In the genomic region with DNA sequence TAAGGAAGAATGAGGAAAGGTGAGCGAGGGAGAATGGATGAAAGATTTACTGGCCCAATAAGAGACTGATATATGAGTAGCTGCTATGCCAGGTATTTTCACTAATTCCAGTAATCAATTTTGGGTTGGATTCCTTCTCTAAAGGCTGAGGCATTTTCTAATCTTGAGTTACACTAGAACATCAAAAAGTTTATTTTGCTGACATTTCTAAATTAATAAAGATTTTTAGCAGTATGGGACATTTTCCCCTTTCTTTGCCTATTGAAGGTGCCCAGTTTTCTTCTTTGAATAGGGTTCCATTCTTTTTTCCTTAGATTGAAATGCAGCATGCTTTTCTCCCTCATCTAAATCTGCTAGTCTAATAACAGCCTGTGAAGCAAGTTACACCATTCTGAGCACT, we compare ENCODE assay signal across 26 cellular contexts. TPM values are rescaled to one million over a fixed set of nuclear protein-coding genes. Genes with fewer than 3 reads are reported as not detected.
DNase-seq lines count a peak whose midpoint lies in the region; ATAC-seq, FAIRE-seq and TF ChIP-seq lines count a peak whose summit lies in the region.
"Had no signal": no experiment of that assay in that cellular context is flagged by ENCODE, and none has a peak within 500 bp of the region (broad histone marks: within the 10 kb centered on the region; RNA-seq: fewer than 3 reads in every experiment).

No MANE protein-coding gene starts in this region.

- no peak for ATAC-seq in A549
- no peak for ATAC-seq in HG02623 (IDR thresholded peaks at IDR 0.05; ENCODE audit: unreplicated experiment)

- intact Hi-C loops in Calu3 (cut with micrococcal nuclease; ENCODE audit: unreplicated experiment): no loop called here

- no peaks in the 10 kb centered on the region for H3K9me3 Mint-ChIP-seq in Calu3 (ENCODE audit: low read depth, unreplicated experiment)
- H3K9me3 Mint-ChIP-seq in endothelial cell (ENCODE audit: unreplicated experiment): no peaks in the 10 kb centered on the region

- POLR2A ChIA-PET in A549 (lab: Yijun Ruan, JAX): no interaction called here

- H3K9me3 ChIP-seq in A549 (no peaks in the 10 kb centered on the region), SJSA1 (replicated peaks) (no peaks in the 10 kb centered on the region)
- H3K9me3 ChIP-seq: SK-N-SH had no signal

- peaks cover 27% of the 10 kb centered on the region for H3K4me1 Mint-ChIP-seq in Calu3 (ENCODE audit: low read depth, unreplicated experiment)
- H3K4me1 Mint-ChIP-seq in endothelial cell (ENCODE audit: unreplicated experiment): no peaks in the 10 kb centered on the region
- H3K4me1 Mint-ChIP-seq: B cell had no signal

- TF ChIP-seq CTCF in A549 (IDR thresholded peaks at IDR 0.05) (no peak), Calu3 (IDR thresholded peaks at IDR 0.05; ENCODE audit: unreplicated experiment) (no peak), endothelial cell (IDR thresholded peaks at IDR 0.05; ENCODE audit: unreplicated experiment) (no peak)

- H3K4me2 ChIP-seq in A549: peak overlapping the region; percentile 52
- H3K4me2 ChIP-seq: KMS-11, SK-N-SH had no signal

- H3K27me3 Mint-ChIP-seq in Calu3 (ENCODE audit: unreplicated experiment) (no peaks in the 10 kb centered on the region), endothelial cell (ENCODE audit: unreplicated experiment) (no peaks in the 10 kb centered on the region)
- H3K27me3 Mint-ChIP-seq: B cell; CD8-positive, alpha-beta memory T cell had no signal

- H3K4me3 Mint-ChIP-seq in Calu3 (ENCODE audit: low read depth, unreplicated experiment) (no peak overlapping the region), endothelial cell (ENCODE audit: unreplicated experiment) (no peak overlapping the region)
- H3K4me3 Mint-ChIP-seq: B cell; CD8-positive, alpha-beta memory T cell had no signal

- peaks cover 57% of the 10 kb centered on the region for H3K4me1 ChIP-seq in A549
- H3K4me1 ChIP-seq in SJSA1 (replicated peaks): peaks cover 36% of the 10 kb centered on the region

- H3K4me3 ChIP-seq in A549 (no peak overlapping the region), SJSA1 (no peak overlapping the region)
- H3K4me3 ChIP-seq: GM23248 had no signal

- H3K27ac ChIP-seq in A549: peak overlapping the region; percentile 49 to 68; a peak in 5 of 6 replicates
- H3K27ac ChIP-seq in SJSA1: peak overlapping the region; percentile 36
- H3K27ac ChIP-seq: C4-2B, GM23248, KMS-11 had no signal

- CTCF ChIA-PET in A549 (lab: Yijun Ruan, JAX): interaction anchor here (0.9 kb wide), 1 partner anchor 38 kb away, joined by 4 read pairs; no protein-coding TSS in a partner anchor
- CTCF ChIA-PET in Calu3 (lab: Charles Lee): no interaction called here

- TF ChIP-seq POLR2A in A549 (IDR thresholded peaks at IDR 0.05; ENCODE audit: low read length): no peak

- TF ChIP-seq RAD21 in A549 (conservative IDR thresholded peaks at IDR 0.05 in 1 of 2, IDR thresholded peaks at IDR 0.05 in 1 of 2): no peak

- no peak for TF ChIP-seq EP300 in A549 (IDR thresholded peaks at IDR 0.05)

- FAIRE-seq in A549 (lab: Jason Lieb, UNC): no peak
- FAIRE-seq: GM18507, HTR-8/SVneo, RCC 7860 had no signal

- H3K27ac Mint-ChIP-seq in Calu3 (ENCODE audit: unreplicated experiment) (peak overlapping the region; percentile 35), endothelial cell (ENCODE audit: unreplicated experiment) (peak overlapping the region; percentile 3)
- H3K27ac Mint-ChIP-seq: B cell had no signal

- H3K36me3 Mint-ChIP-seq in Calu3 (ENCODE audit: insufficient read depth, unreplicated experiment) (peaks cover 18% of the 10 kb centered on the region), endothelial cell (ENCODE audit: low read depth, unreplicated experiment) (peaks cover 18% of the 10 kb centered on the region)

- in situ Hi-C loops in G401 (cut with HindIII; ENCODE audit: low sequenced_read_pairs): no loop called here

- WGBS in A549 (ENCODE audit: missing lambda C conversion rate): 85% methylated on average over 1 of the region's 1 CpG

- H3K36me3 ChIP-seq in SJSA1: peaks cover 18% of the 10 kb centered on the region

- no TSS peak for BruUV-seq in Calu3 (replicated peaks; lab: Mats Ljungman, UMichigan)

- DNase-seq in A549 (ENCODE audit: low read depth in 1 of 2, low spot score in 1 of 2) (no peak), Calu3 (no peak), SJSA1 (ENCODE audit: low read depth in 1 of 2, low spot score in 2 of 2) (no peak), endothelial cell (ENCODE audit: low spot score) (no peak), ureter (ENCODE audit: low spot score) (no peak), G401 (ENCODE audit: low spot score) (no peak)
- DNase-seq: CD8-positive, alpha-beta memory T cell; DMS153; GM23248; H7; NCI-H1048; NCI-H1417; NCI-H1694; NCI-H2081; NCI-H2227 treated with DMSO at 0.1 percent for 48 hours; NCI-H526 treated with DMSO at 0.1 percent for 48 hours; SIG-M5; SK-N-SH; SW 1271 had no signal

- H3K27me3 ChIP-seq in SJSA1 (replicated peaks): no peaks in the 10 kb centered on the region

TF ChIP-seq in A549, 52 proteins besides CTCF, POLR2A, EP300 and RAD21:
- peak; percentile 56 for TF ChIP-seq MAFK (IDR thresholded peaks at IDR 0.05; ENCODE audit: partially characterized antibody)
- TF ChIP-seq, protein P1, sequence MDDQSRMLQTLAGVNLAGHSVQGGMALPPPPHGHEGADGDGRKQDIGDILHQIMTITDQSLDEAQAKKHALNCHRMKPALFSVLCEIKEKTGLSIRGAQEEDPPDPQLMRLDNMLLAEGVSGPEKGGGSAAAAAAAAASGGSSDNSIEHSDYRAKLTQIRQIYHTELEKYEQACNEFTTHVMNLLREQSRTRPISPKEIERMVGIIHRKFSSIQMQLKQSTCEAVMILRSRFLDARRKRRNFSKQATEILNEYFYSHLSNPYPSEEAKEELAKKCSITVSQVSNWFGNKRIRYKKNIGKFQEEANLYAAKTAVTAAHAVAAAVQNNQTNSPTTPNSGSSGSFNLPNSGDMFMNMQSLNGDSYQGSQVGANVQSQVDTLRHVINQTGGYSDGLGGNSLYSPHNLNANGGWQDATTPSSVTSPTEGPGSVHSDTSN (IDR thresholded peaks at IDR 0.05): no peak

RNA-seq across cellular contexts. Expression of a gene that starts 52.9 kb away (rescaled TPM):
- polyA plus RNA-seq in A549 (2011; rRNA removed) (20.3 and 21.2 TPM in 2 replicates), A549 (2017; fragmentation: RNase III; extraction: RNeasy Plus Mini Kit Qiagen cat#74134 plus additional on column Dnase treatment) (31.1 to 33.5 TPM (median 31.4 TPM) in 3 replicates)
- polyA plus RNA-seq in A549 (2012; cell fraction: cytosol; rRNA removed): 5.1 and 5.3 TPM in 2 replicates
- polyA plus RNA-seq in A549 (2012; cell fraction: nucleus; rRNA removed): 2.7 and 4.7 TPM in 2 replicates
- polyA minus RNA-seq in A549 (2011; rRNA and poly(A)+ RNA removed): 6.9 and 7.8 TPM in 2 replicates
- total RNA-seq in Calu3 (2022) (41.2 and 43.5 TPM in 2 replicates), endothelial cell (ENCODE audit: unreplicated experiment) (22.6 TPM), ureter (30.7 TPM)
- total RNA-seq in SJSA1 (2014; rRNA removed; shearing (Covaris generic)): 13.8 and 15.2 TPM in 2 replicates
- total RNA-seq in G401 (2014; rRNA removed; shearing (Covaris generic)): 4.4 and 10.2 TPM in 2 replicates
